Comparison of ENCODE assay signal across 1 cellular context in the genomic region with DNA sequence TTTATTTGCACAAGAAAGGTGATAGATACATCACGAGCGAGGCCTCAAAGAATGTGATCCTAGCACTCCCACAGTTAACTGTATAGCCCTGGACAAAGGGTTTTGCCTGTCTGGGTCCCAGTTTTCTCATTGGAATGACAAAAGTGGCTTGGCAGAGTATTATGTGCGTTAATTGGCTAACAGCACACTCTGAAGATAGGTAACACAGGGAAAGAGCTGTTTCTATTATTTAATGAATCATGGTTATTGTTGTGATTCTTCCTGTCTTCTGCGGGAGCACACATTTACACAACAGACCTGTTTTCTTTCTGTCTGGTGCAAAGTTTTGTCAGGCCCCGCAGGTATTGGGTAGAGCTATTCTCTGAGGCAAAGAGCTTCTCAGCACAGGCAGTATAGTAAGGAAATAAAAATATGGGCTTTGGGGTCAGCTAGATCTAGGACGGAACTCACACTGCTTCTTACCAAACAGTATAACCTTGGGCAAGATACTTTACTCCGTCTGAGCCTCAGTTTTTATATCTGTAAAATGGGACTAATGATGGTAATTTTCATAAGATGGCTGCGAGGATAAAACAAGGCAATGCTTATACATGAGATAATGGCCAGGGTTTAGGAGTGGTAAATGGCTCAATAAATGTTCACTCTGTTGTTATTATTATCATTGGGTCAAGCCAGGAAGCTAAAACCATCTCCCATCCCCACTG.
TF ChIP-seq lines count a peak whose summit lies in the region.

No MANE protein-coding gene starts in this region.

TF ChIP-seq in HCT116, 20 proteins besides CTCF, POLR2A, EP300 and RAD21 (continued from another document):
- TF ChIP-seq ZBTB33 (IDR thresholded peaks at IDR 0.05; ENCODE audit: extremely low read depth, insufficient replicate concordance, low read length) = no peak
- TF ChIP-seq CEBPB (IDR thresholded peaks at IDR 0.05; ENCODE audit: low read depth) = no peak
- TF ChIP-seq SIN3A (IDR thresholded peaks at IDR 0.05; ENCODE audit: low read depth) = no peak
- TF ChIP-seq SRF (IDR thresholded peaks at IDR 0.05; ENCODE audit: low read depth) = no peak
- TF ChIP-seq ELF1 (IDR thresholded peaks at IDR 0.05; ENCODE audit: borderline replicate concordance, low read depth) = no peak
- no peak for TF ChIP-seq MAX (IDR thresholded peaks at IDR 0.05)
- no peak for TF ChIP-seq REST (IDR thresholded peaks at IDR 0.05; ENCODE audit: low read depth)
- no peak for TF ChIP-seq ATF3 (IDR thresholded peaks at IDR 0.05)
- no peak for TF ChIP-seq CBX3 (IDR thresholded peaks at IDR 0.05; ENCODE audit: low read depth)
